Comparison of ENCODE assay signal across 15 cellular contexts in the genomic region with DNA sequence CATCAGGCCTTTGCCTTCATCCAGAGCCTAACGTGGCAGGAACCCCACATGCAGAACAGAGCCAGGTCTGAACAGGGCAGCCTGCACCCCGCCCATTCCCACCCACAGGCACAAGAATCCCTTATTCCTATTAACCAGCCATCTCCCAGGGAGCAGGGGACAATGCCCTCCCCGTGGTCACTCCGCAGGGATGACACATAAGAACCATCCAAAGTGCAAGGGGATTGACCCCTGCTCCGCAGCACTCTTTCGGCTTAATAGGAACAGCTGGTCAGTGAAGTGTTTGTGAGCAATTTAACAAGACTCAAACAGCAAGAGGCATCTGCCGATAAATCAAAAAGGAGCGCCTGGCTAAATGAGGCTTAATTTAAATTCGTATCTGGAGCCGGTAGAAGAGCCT.
"Had no signal": no experiment of that assay in that cellular context is flagged by ENCODE, and none has a peak within 500 bp of the region (broad histone marks: within the 10 kb centered on the region; RNA-seq: fewer than 3 reads in every experiment).

No MANE protein-coding gene starts in this region.

- H3K4me3 ChIP-seq: dorsolateral prefrontal cortex, esophagus muscularis mucosa, lower lobe of right lung, right atrium auricular region, thyroid gland, uterus had no signal

- H3K4me1 ChIP-seq: esophagus muscularis mucosa, lower lobe of right lung, right atrium auricular region, thyroid gland, uterus had no signal

- H3K27me3 ChIP-seq: dorsolateral prefrontal cortex, esophagus muscularis mucosa, neutrophil, right atrium auricular region, thyroid gland, uterus had no signal

- H3K27ac ChIP-seq: dorsolateral prefrontal cortex, esophagus muscularis mucosa, lower lobe of right lung, neutrophil, right atrium auricular region, thyroid gland, uterus had no signal

- H3K36me3 ChIP-seq: esophagus muscularis mucosa, lower lobe of right lung, neutrophil, right atrium auricular region, thyroid gland, uterus had no signal

- DNase-seq: activated CD4-positive, alpha-beta T cell treated with anti-CD3 and anti-CD28 coated beads, Interleukin-2, amount 50 U/mL, for 4 hours; activated CD4-positive, CD25-positive, alpha-beta regulatory T cell treated with anti-CD3 and anti-CD28 coated beads, Interleukin-2, amount 50 U/mL, for 72 hours; activated CD8-positive, alpha-beta memory T cell treated with anti-CD3 and anti-CD28 coated beads, Interleukin-2, amount 10 ng/mL, durations not matched to agents 7 days and 5 days; activated effector memory CD4-positive, alpha-beta T cell treated with anti-CD3 and anti-CD28 coated beads, Interleukin-2, amount 50 U/mL, for 16 hours; activated naive CD8-positive, alpha-beta T cell treated with anti-CD3 and anti-CD28 coated beads for 36 hours; activated T-cell treated with anti-CD3 and anti-CD28 coated beads, Interleukin-2, amount 50 U/mL, for 24 hours; dorsolateral prefrontal cortex; lower lobe of right lung; posterior cingulate gyrus; small intestine; thyroid gland; uterus had no signal

- H3K9me3 ChIP-seq: neutrophil, right atrium auricular region, thyroid gland, uterus had no signal
